In the genomic region with DNA sequence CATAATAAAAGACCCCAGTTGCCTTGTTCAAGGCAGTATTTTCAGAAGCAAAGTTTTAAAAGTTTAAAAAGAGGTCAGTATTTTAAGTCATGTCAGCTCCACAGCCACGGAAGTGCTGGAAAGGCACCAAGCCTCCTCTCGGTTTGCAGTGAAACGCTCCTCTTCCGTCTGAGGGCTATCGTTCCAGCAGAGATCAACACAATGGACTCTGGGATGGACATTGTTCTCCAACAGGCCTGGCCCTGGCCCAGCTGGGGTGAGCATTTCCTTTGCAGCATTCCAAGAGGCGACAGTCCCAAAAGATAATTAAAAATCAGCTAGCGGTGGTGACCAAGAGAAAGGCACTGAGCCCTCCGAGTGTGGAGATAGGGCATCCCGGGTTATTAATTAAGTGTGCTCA, we compare ENCODE assay signal across 15 cellular contexts.
"Had no signal": no experiment of that assay in that cellular context is flagged by ENCODE, and none has a peak within 500 bp of the region (broad histone marks: within the 10 kb centered on the region; RNA-seq: fewer than 3 reads in every experiment).

No MANE protein-coding gene starts in this region.

- H3K27me3 ChIP-seq: esophagus squamous epithelium had no signal

- ATAC-seq: T-helper 17 cell had no signal

- H3K9me3 ChIP-seq: esophagus squamous epithelium, neutrophil, thoracic aorta had no signal

- H3K27ac ChIP-seq: esophagus squamous epithelium, neutrophil, thoracic aorta, WERI-Rb-1 had no signal

- H3K4me3 ChIP-seq: esophagus squamous epithelium, thoracic aorta had no signal

- DNase-seq: activated CD4-positive, alpha-beta T cell treated with anti-CD3 and anti-CD28 coated beads, Interleukin-2, amount 50 U/mL, for 48 hours; activated naive CD4-positive, alpha-beta T cell treated with anti-CD3 and anti-CD28 coated beads, Interleukin-2, amount 10 ng/mL, durations not matched to agents 7 days and 5 days; activated T-cell treated with anti-CD3 and anti-CD28 coated beads, Interleukin-2, amount 50 U/mL, for 24 hours; esophagus squamous epithelium; foreskin melanocyte; head of caudate nucleus; naive B cell; retina; small intestine; stimulated activated CD4-positive, alpha-beta T cell treated with anti-CD3 and anti-CD28 coated beads, Interleukin-4, amount 100 ng/mL, for 4 hours; stimulated activated CD8-positive, alpha-beta memory T cell treated with anti-CD3 and anti-CD28 coated beads, Interleukin-4, amount 100 ng/mL, for 48 hours; T-helper 17 cell; WERI-Rb-1 had no signal

- H3K36me3 ChIP-seq: esophagus squamous epithelium, neutrophil, thoracic aorta, WERI-Rb-1 had no signal
